In the genomic region with DNA sequence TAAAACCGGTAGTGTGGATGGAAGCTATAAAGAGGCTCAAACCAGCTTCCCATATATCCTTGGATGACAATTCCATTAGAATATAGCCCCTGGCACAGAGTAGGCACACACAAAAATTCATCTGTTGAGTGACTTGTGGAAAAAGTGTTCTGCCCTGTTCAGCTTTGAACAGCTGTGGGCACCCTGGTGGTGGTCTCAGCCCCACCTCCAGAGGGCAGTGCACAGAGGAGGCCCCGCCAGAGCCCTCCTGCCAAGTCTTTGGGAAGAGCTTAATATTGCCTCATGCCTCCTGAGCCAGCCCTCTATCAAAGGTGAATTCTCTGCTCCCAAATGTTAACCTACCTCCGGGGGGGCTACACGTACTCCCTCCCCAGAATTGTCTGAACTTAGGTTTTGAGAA, we compare ENCODE assay signal across 1 cellular context.
TF ChIP-seq lines count a peak whose summit lies in the region.

No MANE protein-coding gene starts in this region.

TF ChIP-seq in H1, 55 proteins besides CTCF, POLR2A, EP300 and RAD21:
- no peak for TF ChIP-seq BACH1 (IDR thresholded peaks at IDR 0.05; ENCODE audit: low read length)
- no peak for TF ChIP-seq BRCA1 (IDR thresholded peaks at IDR 0.05; ENCODE audit: low read depth, low read length)
- TF ChIP-seq SIN3A (conservative IDR thresholded peaks at IDR 0.05 in 1 of 2, IDR thresholded peaks at IDR 0.05 in 1 of 2; ENCODE audit: low read depth in 1 of 2, low read length in 2 of 2), result no peak
- TF ChIP-seq FOSL1 (IDR thresholded peaks at IDR 0.05; ENCODE audit: insufficient read depth, low read depth, low read length), result no peak
- TF ChIP-seq, protein P1, sequence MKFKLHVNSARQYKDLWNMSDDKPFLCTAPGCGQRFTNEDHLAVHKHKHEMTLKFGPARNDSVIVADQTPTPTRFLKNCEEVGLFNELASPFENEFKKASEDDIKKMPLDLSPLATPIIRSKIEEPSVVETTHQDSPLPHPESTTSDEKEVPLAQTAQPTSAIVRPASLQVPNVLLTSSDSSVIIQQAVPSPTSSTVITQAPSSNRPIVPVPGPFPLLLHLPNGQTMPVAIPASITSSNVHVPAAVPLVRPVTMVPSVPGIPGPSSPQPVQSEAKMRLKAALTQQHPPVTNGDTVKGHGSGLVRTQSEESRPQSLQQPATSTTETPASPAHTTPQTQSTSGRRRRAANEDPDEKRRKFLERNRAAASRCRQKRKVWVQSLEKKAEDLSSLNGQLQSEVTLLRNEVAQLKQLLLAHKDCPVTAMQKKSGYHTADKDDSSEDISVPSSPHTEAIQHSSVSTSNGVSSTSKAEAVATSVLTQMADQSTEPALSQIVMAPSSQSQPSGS (IDR thresholded peaks at IDR 0.05; ENCODE audit: low read length), result no peak
- TF ChIP-seq NRF1 (IDR thresholded peaks at IDR 0.05; ENCODE audit: low read depth, low read length), result no peak
- no peak for TF ChIP-seq TAF7 (optimal IDR thresholded peaks at IDR 0.05; ENCODE audit: borderline replicate concordance, low read depth, low read length)
- no peak for TF ChIP-seq SP2 (IDR thresholded peaks at IDR 0.05; ENCODE audit: low read length)
- TF ChIP-seq NANOG (IDR thresholded peaks at IDR 0.05; ENCODE audit: insufficient read depth, low read depth, low read length, poor library complexity, severe bottlenecking), result no peak
